ENCODE assay signal across 8 cellular contexts in the genomic region with DNA sequence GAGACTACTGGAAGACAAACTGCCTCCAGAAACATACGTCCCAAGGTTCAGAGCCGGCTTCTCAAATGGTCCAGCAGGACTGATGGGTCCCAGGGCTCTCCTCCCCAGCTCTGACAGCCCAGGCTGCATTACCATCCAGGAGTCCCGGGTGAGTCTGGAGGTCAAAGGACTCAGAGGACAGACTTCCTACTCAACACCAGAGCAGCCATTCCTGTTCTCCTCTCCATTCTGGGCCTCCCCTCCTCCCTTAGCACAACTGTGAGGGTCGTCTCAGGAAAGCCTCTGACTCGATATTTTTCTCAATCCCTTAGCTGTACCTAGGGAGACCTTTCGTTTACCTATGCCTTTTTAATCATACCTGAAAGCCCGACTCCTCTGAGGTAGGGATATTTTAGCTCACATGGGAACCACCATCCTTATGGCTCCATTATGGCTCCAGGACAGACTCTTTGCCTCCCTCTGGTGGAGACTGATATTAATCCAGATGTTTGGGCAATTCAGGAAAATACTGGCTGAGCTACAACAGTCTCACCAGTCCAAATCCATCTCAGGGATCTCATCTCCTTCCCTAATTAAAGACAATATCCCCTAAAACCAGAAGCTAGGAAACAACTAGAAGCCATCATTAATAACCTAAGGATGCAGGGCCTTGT.
A peak's percentile ranks its signal among the peaks of the same experiment; 100 is the strongest.
DNase-seq lines count a peak whose midpoint lies in the region; ATAC-seq, FAIRE-seq and TF ChIP-seq lines count a peak whose summit lies in the region.
"Not testable (repeated sequence)": the region's sequence is repeated elsewhere in the genome, so short reads cannot be mapped to it uniquely, and the experiment has no call there.

No MANE protein-coding gene starts in this region.

- H3K36me3 Mint-ChIP-seq in T-helper 17 cell (ENCODE audit: low read depth); chondrocyte (ENCODE audit: low read depth): not testable (repeated sequence)

- ATAC-seq in A549 (peak; percentile 84 to 94), DND-41 (ENCODE audit: insufficient read depth, low read depth) (peak; percentile 75), T-helper 17 cell (peak; percentile 36)
- ATAC-seq in stimulated activated naive CD8-positive, alpha-beta T cell treated with anti-CD3 and anti-CD28 coated beads, Interleukin-15, amount 100 ng/mL, for 72 hours = peak; percentile 39

- H3K79me2 ChIP-seq in DND-41 (ENCODE audit: insufficient read depth, low read length); neural cell (replicated peaks; ENCODE audit: insufficient read depth, low read length): not testable (repeated sequence)

- H3K27ac ChIP-seq in A549; DND-41 (ENCODE audit: low read length); left ventricle myocardium inferior (replicated peaks); neural cell (ENCODE audit: low read length): not testable (repeated sequence)

- H3K9me3 Mint-ChIP-seq in chondrocyte (ENCODE audit: low read depth); stimulated activated naive CD8-positive, alpha-beta T cell treated with anti-CD3 and anti-CD28 coated beads, Interleukin-15, amount 100 ng/mL, for 72 hours: not testable (repeated sequence)

- not testable (repeated sequence) for H4K20me1 ChIP-seq in DND-41 (ENCODE audit: insufficient read depth, low read length); neural cell (ENCODE audit: insufficient read depth)

- TF ChIP-seq CTCF in A549 (IDR thresholded peaks at IDR 0.05) = not testable (repeated sequence)
- TF ChIP-seq CTCF in DND-41 (IDR thresholded peaks at IDR 0.05; ENCODE audit: borderline replicate concordance, extremely low read depth, low read length, poor library complexity, severe bottlenecking) = peak; percentile 4
- TF ChIP-seq CTCF in LNCAP (IDR thresholded peaks at IDR 0.05) = peak; percentile 31; the same call in 1 of the 2 replicates
- peak; percentile 46 for TF ChIP-seq CTCF in chondrocyte (IDR thresholded peaks at IDR 0.05)
- TF ChIP-seq CTCF in left ventricle myocardium inferior (IDR thresholded peaks at IDR 0.05; ENCODE audit: borderline replicate concordance) = peak; percentile 20
- peak; percentile 19 for TF ChIP-seq CTCF in neural cell (IDR thresholded peaks at IDR 0.05; ENCODE audit: poor library complexity, severe bottlenecking)

- H3K4me1 ChIP-seq in A549; DND-41 (ENCODE audit: insufficient read depth, low read length); left ventricle myocardium inferior: not testable (repeated sequence)

- H3K4me3 Mint-ChIP-seq in T-helper 17 cell; chondrocyte (ENCODE audit: unreplicated experiment); stimulated activated naive CD8-positive, alpha-beta T cell treated with anti-CD3 and anti-CD28 coated beads, Interleukin-15, amount 100 ng/mL, for 72 hours: not testable (repeated sequence)

- H3K9me3 ChIP-seq in A549; DND-41 (ENCODE audit: insufficient read depth, low read length, severe bottlenecking); T-helper 17 cell (ENCODE audit: control insufficient read depth, low read length, poor library complexity, severe bottlenecking); left ventricle myocardium inferior (replicated peaks); neural cell (ENCODE audit: low read length): not testable (repeated sequence)

- not testable (repeated sequence) for H3K4me1 Mint-ChIP-seq in T-helper 17 cell; chondrocyte (ENCODE audit: low read depth); stimulated activated naive CD8-positive, alpha-beta T cell treated with anti-CD3 and anti-CD28 coated beads, Interleukin-15, amount 100 ng/mL, for 72 hours

- TF ChIP-seq POLR2A in A549 (IDR thresholded peaks at IDR 0.05; ENCODE audit: low read length) = not testable (repeated sequence)

- POLR2A ChIA-PET in A549 (lab: Yijun Ruan, JAX) = not testable (repeated sequence)

- CTCF ChIA-PET in A549 (lab: Yijun Ruan, JAX) = not testable (repeated sequence)

- H3K4me3 ChIP-seq in A549; DND-41 (ENCODE audit: low read depth in 1 of 2, low read length in 2 of 2); left ventricle myocardium inferior; neural cell (ENCODE audit: low read length): not testable (repeated sequence)

- TF ChIP-seq RAD21 in A549 (conservative IDR thresholded peaks at IDR 0.05 in 1 of 2, IDR thresholded peaks at IDR 0.05 in 1 of 2); neural cell (conservative IDR thresholded peaks at IDR 0.05): not testable (repeated sequence)

- H3K9ac ChIP-seq in DND-41 (ENCODE audit: low read depth, low read length); neural cell (ENCODE audit: low read length): not testable (repeated sequence)

- H3K27me3 ChIP-seq in DND-41 (ENCODE audit: insufficient read depth, low read length, poor library complexity); left ventricle myocardium inferior (ENCODE audit: low read depth); neural cell (ENCODE audit: insufficient read depth, low read depth, low read length): not testable (repeated sequence)

- not testable (repeated sequence) for FAIRE-seq in A549 (lab: Jason Lieb, UNC)

- 40% methylated on average over 1 of the region's 7 CpGs for WGBS in A549 (ENCODE audit: missing lambda C conversion rate)

- H2AFZ ChIP-seq in DND-41 (ENCODE audit: low read depth, low read length); neural cell (ENCODE audit: low read depth, low read length): not testable (repeated sequence)

- TF ChIP-seq EP300 in A549 (IDR thresholded peaks at IDR 0.05); neural cell (conservative IDR thresholded peaks at IDR 0.05; ENCODE audit: poor library complexity, severe bottlenecking): not testable (repeated sequence)

- not testable (repeated sequence) for DNase-seq in A549 (ENCODE audit: low read depth in 1 of 2, low spot score in 1 of 2); DND-41; T-helper 17 cell; chondrocyte (ENCODE audit: low spot score); left ventricle myocardium inferior; stimulated activated naive CD8-positive, alpha-beta T cell treated with anti-CD3 and anti-CD28 coated beads, Interleukin-15, amount 100 ng/mL, for 72 hours

- H3F3A ChIP-seq in neural cell (ENCODE audit: insufficient read depth, low read length, poor library complexity, severe bottlenecking) = not testable (repeated sequence)

- H3K27me3 Mint-ChIP-seq in T-helper 17 cell; chondrocyte (ENCODE audit: low read depth); stimulated activated naive CD8-positive, alpha-beta T cell treated with anti-CD3 and anti-CD28 coated beads, Interleukin-15, amount 100 ng/mL, for 72 hours: not testable (repeated sequence)

- intact Hi-C loops in left ventricle myocardium inferior (cut with micrococcal nuclease) = not testable (repeated sequence)

- H3K36me3 ChIP-seq in DND-41 (ENCODE audit: insufficient read depth, low read length); left ventricle myocardium inferior; neural cell (ENCODE audit: insufficient read depth, low read length): not testable (repeated sequence)

- not testable (repeated sequence) for H3K4me2 ChIP-seq in A549; DND-41 (ENCODE audit: insufficient read depth, low read length); neural cell (ENCODE audit: low read length)

- H3K27ac Mint-ChIP-seq in T-helper 17 cell; chondrocyte (ENCODE audit: unreplicated experiment); stimulated activated naive CD8-positive, alpha-beta T cell treated with anti-CD3 and anti-CD28 coated beads, Interleukin-15, amount 100 ng/mL, for 72 hours: not testable (repeated sequence)

- H3K9me2 ChIP-seq in neural cell (ENCODE audit: insufficient read depth, low read length) = not testable (repeated sequence)

Comparison
In these comparisons a context has a peak if more than half of its experiments do, and no peak if none do; other contexts are left out.
1. ATAC-seq: peak in every context shown above with its lines; median percentile 89 in A549; 75 in DND-41; 39 in stimulated activated naive CD8-positive, alpha-beta T cell treated with anti-CD3 and anti-CD28 coated beads, Interleukin-15, amount 100 ng/mL, for 72 hours; 36 in T-helper 17 cell.